ENCODE assay signal across 14 cellular contexts in the genomic region with DNA sequence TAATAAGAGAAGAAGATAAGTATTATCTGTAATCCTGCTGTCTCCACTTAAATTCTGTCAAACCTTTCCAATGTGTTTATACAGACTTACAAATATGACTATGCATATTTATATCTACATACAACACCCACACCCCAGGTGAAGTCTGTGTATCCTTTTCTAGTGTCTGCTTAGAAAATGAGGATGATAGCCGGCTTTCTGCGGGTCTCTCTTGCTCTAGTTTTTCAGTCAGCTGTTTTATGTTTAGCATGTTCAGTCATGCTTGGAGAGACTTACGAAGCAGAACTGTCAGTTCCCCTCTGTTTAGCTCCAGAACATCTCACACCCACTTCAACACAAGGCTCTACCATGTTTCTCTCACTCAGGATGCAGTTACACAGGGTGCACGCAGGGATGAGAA.
DNase-seq lines count a peak whose midpoint lies in the region; ATAC-seq and TF ChIP-seq lines count a peak whose summit lies in the region.
"Had no signal": no experiment of that assay in that cellular context is flagged by ENCODE, and none has a peak within 500 bp of the region (broad histone marks: within the 10 kb centered on the region; RNA-seq: fewer than 3 reads in every experiment).

No MANE protein-coding gene starts in this region.

- no peak for TF ChIP-seq CTCF in left ventricle myocardium inferior (IDR thresholded peaks at IDR 0.05; ENCODE audit: borderline replicate concordance)
- no peak for TF ChIP-seq CTCF in psoas muscle (IDR thresholded peaks at IDR 0.05)

- H3K9me3 ChIP-seq in left ventricle myocardium inferior (replicated peaks) (no peaks in the 10 kb centered on the region), psoas muscle (no peaks in the 10 kb centered on the region)
- H3K9me3 ChIP-seq: tibial nerve had no signal

- no peak overlapping the region for H3K27ac ChIP-seq in left ventricle myocardium inferior (replicated peaks)
- H3K27ac ChIP-seq in psoas muscle, result no peak overlapping the region

- 94 to 95% (median 94%) methylated on average over 4 of the region's 4 CpGs for WGBS in psoas muscle, 3 donors

- DNase-seq in left ventricle myocardium superior, result no peak
- DNase-seq in left ventricle myocardium inferior, result no peak
- no peak for DNase-seq in activated naive CD4-positive, alpha-beta T cell treated with Interleukin-2 at 50 U/mL for 16 hours
- DNase-seq in stimulated activated CD8-positive, alpha-beta memory T cell treated with anti-CD3 and anti-CD28 coated beads, Interleukin-4, amount 100 ng/mL, for 48 hours, result no peak
- no peak for DNase-seq in HuH-7.5 (ENCODE audit: low spot score)
- DNase-seq in psoas muscle, result no peak
- DNase-seq: activated CD8-positive, alpha-beta memory T cell treated with anti-CD3 and anti-CD28 coated beads, Interleukin-2, amount 50 U/mL, for 4 hours; DMS153; NCI-H1048; NCI-H69 had no signal

- H3K4me3 ChIP-seq in left ventricle myocardium inferior (no peak overlapping the region), psoas muscle (no peak overlapping the region)
- H3K4me3 ChIP-seq: tibial nerve had no signal

- H3K27me3 ChIP-seq in left ventricle myocardium inferior (ENCODE audit: low read depth) (no peaks in the 10 kb centered on the region), psoas muscle (ENCODE audit: insufficient read depth in 3 of 3, low read length in 2 of 3) (no peaks in the 10 kb centered on the region)
- H3K27me3 ChIP-seq: tibial nerve had no signal

- intact Hi-C loops in left ventricle myocardium superior (cut with micrococcal nuclease) (no loop called here), left ventricle myocardium inferior (cut with micrococcal nuclease) (no loop called here), psoas muscle (cut with DNase I) (no loop called here)

- ATAC-seq in left ventricle myocardium superior (peak; percentile 24), GM21619 (IDR thresholded peaks at IDR 0.05; ENCODE audit: unreplicated experiment) (peak; percentile 93), HG03521 (IDR thresholded peaks at IDR 0.05; ENCODE audit: unreplicated experiment) (peak; percentile 75), psoas muscle (no peak)
- ATAC-seq: sciatic nerve had no signal

- H3K4me1 ChIP-seq in left ventricle myocardium inferior (no peaks in the 10 kb centered on the region), psoas muscle (no peaks in the 10 kb centered on the region)

- H3K36me3 ChIP-seq in left ventricle myocardium inferior (peaks cover 16% of the 10 kb centered on the region), psoas muscle (ENCODE audit: insufficient read depth in 1 of 2, low read depth in 1 of 2) (peaks cover 3 to 19% of the 10 kb centered on the region in 2 donors)

Comparison
In these comparisons a context has a peak if more than half of its experiments do, and no peak if none do; other contexts are left out.
1. ATAC-seq: peak in left ventricle myocardium superior (single experiment), GM21619 (single experiment) and HG03521 (single experiment); none in psoas muscle (0 of 4).